18 cellular contexts compared by ENCODE assay signal in the genomic region with DNA sequence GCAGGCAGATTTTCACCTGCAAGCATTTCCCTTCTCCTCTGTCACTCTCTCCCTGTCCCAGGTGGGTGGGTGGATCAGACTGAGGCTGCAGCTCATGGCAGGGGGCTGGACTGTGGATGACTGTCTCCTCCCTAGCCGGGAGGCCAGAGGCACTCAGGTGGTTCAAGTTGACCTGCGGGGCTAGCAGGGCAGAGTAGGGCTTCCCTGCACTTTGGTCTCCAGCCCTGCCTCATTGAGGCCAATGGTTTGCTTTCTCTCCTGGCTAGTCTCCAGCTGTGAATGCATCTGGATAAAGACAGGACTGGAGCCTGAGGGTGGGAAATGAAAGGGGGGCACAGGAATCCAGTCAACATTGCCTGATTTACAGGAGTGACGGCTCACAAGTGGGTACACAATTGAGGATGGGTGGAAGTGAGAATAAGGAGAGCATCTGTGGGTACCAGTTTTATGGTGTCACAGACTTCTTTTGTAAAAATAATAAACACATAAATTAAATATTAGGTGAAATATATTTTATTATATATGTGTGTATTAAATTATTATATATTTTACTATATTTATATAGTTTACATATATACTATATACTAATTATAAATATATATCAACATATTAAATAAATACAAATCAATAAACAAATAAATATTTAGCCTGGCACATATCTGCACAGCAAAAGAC. TPM values are rescaled to one million over a fixed set of nuclear protein-coding genes. Genes with fewer than 3 reads are reported as not detected.
DNase-seq lines count a peak whose midpoint lies in the region; ATAC-seq, FAIRE-seq and TF ChIP-seq lines count a peak whose summit lies in the region.
"Had no signal": no experiment of that assay in that cellular context is flagged by ENCODE, and none has a peak within 500 bp of the region (broad histone marks: within the 10 kb centered on the region; RNA-seq: fewer than 3 reads in every experiment).

No MANE protein-coding gene starts in this region.

- TF ChIP-seq POLR2A in GM12892 (IDR thresholded peaks at IDR 0.05; ENCODE audit: low read depth, low read length) = no peak
- no peak for TF ChIP-seq POLR2A in upper lobe of left lung (IDR thresholded peaks at IDR 0.05)

- no peak for TF ChIP-seq EP300 in upper lobe of left lung (IDR thresholded peaks at IDR 0.05)

- H3K27ac ChIP-seq in colonic mucosa = no peak overlapping the region
- H3K27ac ChIP-seq in upper lobe of left lung = no peak overlapping the region
- H3K27ac ChIP-seq: thyroid gland had no signal

- 82 to 100% methylated on average over 1 to 3 of the region's 3 CpGs for WGBS in upper lobe of left lung, 2 donors

- H3K36me3 ChIP-seq in colonic mucosa (no peaks in the 10 kb centered on the region), upper lobe of left lung (no peaks in the 10 kb centered on the region)
- H3K36me3 ChIP-seq: thyroid gland had no signal

- DNase-seq in activated naive CD4-positive, alpha-beta T cell treated with anti-CD3 and anti-CD28 coated beads, Interleukin-2, amount 50 U/mL, for 16 hours = no peak
- DNase-seq in GM12892 (ENCODE audit: insufficient read length) (no peak), colonic mucosa (peak; percentile 58), NCI-H1436 (lab: John Stamatoyannopoulos, UW) (no peak), upper lobe of left lung (no peak), dermis blood vessel endothelial cell (no peak)
- DNase-seq in stimulated activated CD8-positive, alpha-beta memory T cell treated with anti-CD3 and anti-CD28 coated beads, Interleukin-4, amount 100 ng/mL, for 48 hours = peak; percentile 29
- DNase-seq: DMS153; effector memory CD4-positive, alpha-beta T cell; NCI-H2107; NCI-H748 treated with DMSO at 0.1 percent for 48 hours; right cardiac atrium; SK-N-SH; thyroid gland had no signal

- H3K4me3 Mint-ChIP-seq in activated naive CD4-positive, alpha-beta T cell treated with anti-CD3 and anti-CD28 coated beads, Interleukin-2, amount 50 U/mL, for 24 hours = peak overlapping the region; percentile 51
- H3K4me3 Mint-ChIP-seq: mesothelial cell of epicardium had no signal

- peak; percentile 61 for FAIRE-seq in GM12892 (lab: Jason Lieb, UNC)
- FAIRE-seq: K562 had no signal

- intact Hi-C loops in colonic mucosa (cut with DNase I) = loop anchor here (10.0 kb wide), 1 partner anchor 129 kb away; no protein-coding TSS in a partner anchor

- TF ChIP-seq CTCF in colonic mucosa (IDR thresholded peaks at IDR 0.05) = no peak
- TF ChIP-seq CTCF in upper lobe of left lung (IDR thresholded peaks at IDR 0.05) = no peak

- peaks cover 91% of the 10 kb centered on the region for H3K4me1 Mint-ChIP-seq in activated naive CD4-positive, alpha-beta T cell treated with anti-CD3 and anti-CD28 coated beads, Interleukin-2, amount 50 U/mL, for 24 hours

- H3K4me1 ChIP-seq in colonic mucosa (peaks cover 22% of the 10 kb centered on the region), upper lobe of left lung (peaks cover 6 to 18% (median 13%) of the 10 kb centered on the region in 4 donors)

- no peaks in the 10 kb centered on the region for H3K27me3 Mint-ChIP-seq in activated naive CD4-positive, alpha-beta T cell treated with anti-CD3 and anti-CD28 coated beads, Interleukin-2, amount 50 U/mL, for 24 hours

- no peak overlapping the region for H3K4me3 ChIP-seq in colonic mucosa
- no peak overlapping the region for H3K4me3 ChIP-seq in upper lobe of left lung
- H3K4me3 ChIP-seq: K562, thyroid gland had no signal

- H3K27me3 ChIP-seq in colonic mucosa (no peaks in the 10 kb centered on the region), upper lobe of left lung (no peaks in the 10 kb centered on the region)
- H3K27me3 ChIP-seq: thyroid gland had no signal

- H3K9me3 Mint-ChIP-seq in activated naive CD4-positive, alpha-beta T cell treated with anti-CD3 and anti-CD28 coated beads, Interleukin-2, amount 50 U/mL, for 24 hours = no peaks in the 10 kb centered on the region
- H3K9me3 Mint-ChIP-seq: mesothelial cell of epicardium had no signal

- H3K27ac Mint-ChIP-seq in activated naive CD4-positive, alpha-beta T cell treated with anti-CD3 and anti-CD28 coated beads, Interleukin-2, amount 50 U/mL, for 24 hours = peak overlapping the region; percentile 80
- H3K27ac Mint-ChIP-seq: mesothelial cell of epicardium had no signal

- peaks cover 14% of the 10 kb centered on the region for H3K36me3 Mint-ChIP-seq in activated naive CD4-positive, alpha-beta T cell treated with anti-CD3 and anti-CD28 coated beads, Interleukin-2, amount 50 U/mL, for 24 hours
- H3K36me3 Mint-ChIP-seq: mesothelial cell of epicardium had no signal

- H3K9ac ChIP-seq in colonic mucosa (ENCODE audit: low read depth in 2 of 2, low read length in 2 of 2) = peak overlapping the region; percentile 31 to 49
- H3K9ac ChIP-seq: SK-N-SH had no signal

- H3K9me3 ChIP-seq in colonic mucosa (no peaks in the 10 kb centered on the region), upper lobe of left lung (no peaks in the 10 kb centered on the region)
- H3K9me3 ChIP-seq: SK-N-SH, thyroid gland had no signal

- no peak for ATAC-seq in upper lobe of left lung (ENCODE audit: low FRiP score in 2 of 2)
- ATAC-seq: K562, Panc1, right cardiac atrium had no signal

RNA-seq across cellular contexts. Expression of gene RUNX1, which starts 25.6 kb away (rescaled TPM):
- polyA plus RNA-seq in GM12892 (2012; ENCODE audit: missing spikeins) = 9.1 TPM
- 10 to 100 TPM; 21.3 to 23.0 TPM for total RNA-seq in colonic mucosa
- total RNA-seq in upper lobe of left lung = 100 to 1,000 TPM in 3 of 6 donors, 10 to 100 TPM in 3; 62.2 to 252 (median 98.2) TPM
- total RNA-seq in dermis blood vessel endothelial cell = 0.84 and 1.7 TPM in 2 replicates

Comparison
In these comparisons a context has a peak if more than half of its experiments do, and no peak if none do; other contexts are left out.
1. DNase-seq: peak in colonic mucosa (single experiment) and stimulated activated CD8-positive, alpha-beta memory T cell treated with anti-CD3 and anti-CD28 coated beads, Interleukin-4, amount 100 ng/mL, for 48 hours (single experiment); none in activated naive CD4-positive, alpha-beta T cell treated with anti-CD3 and anti-CD28 coated beads, Interleukin-2, amount 50 U/mL, for 16 hours (single experiment), GM12892 (single experiment), NCI-H1436 (single experiment), upper lobe of left lung (0 of 2) and dermis blood vessel endothelial cell (single experiment).